1 cellular context compared by ENCODE assay signal in the genomic region with DNA sequence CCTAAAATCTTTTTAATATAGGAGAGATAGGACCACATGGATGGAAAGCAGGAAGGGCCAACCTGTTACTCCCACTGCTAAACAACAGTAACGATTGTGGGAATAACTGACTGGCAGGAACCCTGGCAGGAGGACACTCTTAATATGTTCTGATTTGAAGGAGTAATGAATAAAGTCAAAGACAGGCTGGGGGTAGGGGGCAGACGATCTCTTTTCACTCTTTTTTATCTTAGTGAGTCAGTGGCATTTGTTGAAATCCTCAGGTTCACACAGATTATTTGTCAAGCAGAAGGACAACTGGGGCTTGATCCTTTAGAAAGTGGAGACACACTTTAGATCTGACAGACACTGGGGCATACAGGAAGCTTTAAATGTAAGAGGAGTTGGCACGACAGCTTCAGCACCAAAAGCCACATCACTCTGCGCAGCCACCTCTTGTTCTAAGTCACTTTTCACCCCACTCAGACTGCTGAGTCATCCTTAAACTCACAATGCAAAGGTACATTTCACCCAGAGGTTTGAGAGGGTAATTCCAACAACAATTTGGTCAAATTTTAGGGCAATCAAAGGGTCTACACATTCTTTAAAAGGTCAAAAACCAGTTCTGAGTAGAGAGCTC.
TF ChIP-seq lines count a peak whose summit lies in the region.

No MANE protein-coding gene starts in this region.

TF ChIP-seq in GM12878, 131 proteins besides CTCF, POLR2A, EP300 and RAD21 (continued from another document and continues in another):
- TF ChIP-seq, protein P1, sequence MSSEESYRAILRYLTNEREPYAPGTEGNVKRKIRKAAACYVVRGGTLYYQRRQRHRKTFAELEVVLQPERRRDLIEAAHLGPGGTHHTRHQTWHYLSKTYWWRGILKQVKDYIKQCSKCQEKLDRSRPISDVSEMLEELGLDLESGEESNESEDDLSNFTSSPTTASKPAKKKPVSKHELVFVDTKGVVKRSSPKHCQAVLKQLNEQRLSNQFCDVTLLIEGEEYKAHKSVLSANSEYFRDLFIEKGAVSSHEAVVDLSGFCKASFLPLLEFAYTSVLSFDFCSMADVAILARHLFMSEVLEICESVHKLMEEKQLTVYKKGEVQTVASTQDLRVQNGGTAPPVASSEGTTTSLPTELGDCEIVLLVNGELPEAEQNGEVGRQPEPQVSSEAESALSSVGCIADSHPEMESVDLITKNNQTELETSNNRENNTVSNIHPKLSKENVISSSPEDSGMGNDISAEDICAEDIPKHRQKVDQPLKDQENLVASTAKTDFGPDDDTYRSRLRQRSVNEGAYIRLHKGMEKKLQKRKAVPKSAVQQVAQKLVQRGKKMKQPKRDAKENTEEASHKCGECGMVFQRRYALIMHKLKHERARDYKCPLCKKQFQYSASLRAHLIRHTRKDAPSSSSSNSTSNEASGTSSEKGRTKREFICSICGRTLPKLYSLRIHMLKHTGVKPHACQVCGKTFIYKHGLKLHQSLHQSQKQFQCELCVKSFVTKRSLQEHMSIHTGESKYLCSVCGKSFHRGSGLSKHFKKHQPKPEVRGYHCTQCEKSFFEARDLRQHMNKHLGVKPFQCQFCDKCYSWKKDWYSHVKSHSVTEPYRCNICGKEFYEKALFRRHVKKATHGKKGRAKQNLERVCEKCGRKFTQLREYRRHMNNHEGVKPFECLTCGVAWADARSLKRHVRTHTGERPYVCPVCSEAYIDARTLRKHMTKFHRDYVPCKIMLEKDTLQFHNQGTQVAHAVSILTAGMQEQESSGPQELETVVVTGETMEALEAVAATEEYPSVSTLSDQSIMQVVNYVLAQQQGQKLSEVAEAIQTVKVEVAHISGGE (CRISPR knock-in tag; IDR thresholded peaks at IDR 0.05), result no peak
- no peak for TF ChIP-seq EZH2 (IDR thresholded peaks at IDR 0.05; ENCODE audit: borderline replicate concordance, control insufficient read depth, low read depth, low read length)
- TF ChIP-seq TCF3 (IDR thresholded peaks at IDR 0.05; ENCODE audit: borderline replicate concordance, insufficient read depth, low read depth, low read length), result peak; percentile 44; the same call in 1 of the 2 replicates
- TF ChIP-seq PML (IDR thresholded peaks at IDR 0.05; ENCODE audit: low read length), result no peak
- no peak for TF ChIP-seq SREBF1 (IDR thresholded peaks at IDR 0.05; ENCODE audit: low read length)
- no peak for TF ChIP-seq ZNF384 (IDR thresholded peaks at IDR 0.05; ENCODE audit: borderline replicate concordance, low read depth, low read length)
- no peak for TF ChIP-seq TARDBP (IDR thresholded peaks at IDR 0.05; ENCODE audit: borderline replicate concordance)
- TF ChIP-seq PAX5 (IDR thresholded peaks at IDR 0.05; ENCODE audit: borderline replicate concordance, low read depth, low read length), result peak; percentile 81; the same call in 1 of the 2 replicates
- no peak for TF ChIP-seq HDAC2 (IDR thresholded peaks at IDR 0.05)
- no peak for TF ChIP-seq CBX3 (IDR thresholded peaks at IDR 0.05; ENCODE audit: borderline replicate concordance, low read depth)
- TF ChIP-seq SMARCA5 (IDR thresholded peaks at IDR 0.05), result no peak
- TF ChIP-seq ZNF217 (IDR thresholded peaks at IDR 0.05), result no peak
- TF ChIP-seq, protein P2, sequence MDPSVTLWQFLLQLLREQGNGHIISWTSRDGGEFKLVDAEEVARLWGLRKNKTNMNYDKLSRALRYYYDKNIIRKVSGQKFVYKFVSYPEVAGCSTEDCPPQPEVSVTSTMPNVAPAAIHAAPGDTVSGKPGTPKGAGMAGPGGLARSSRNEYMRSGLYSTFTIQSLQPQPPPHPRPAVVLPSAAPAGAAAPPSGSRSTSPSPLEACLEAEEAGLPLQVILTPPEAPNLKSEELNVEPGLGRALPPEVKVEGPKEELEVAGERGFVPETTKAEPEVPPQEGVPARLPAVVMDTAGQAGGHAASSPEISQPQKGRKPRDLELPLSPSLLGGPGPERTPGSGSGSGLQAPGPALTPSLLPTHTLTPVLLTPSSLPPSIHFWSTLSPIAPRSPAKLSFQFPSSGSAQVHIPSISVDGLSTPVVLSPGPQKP (IDR thresholded peaks at IDR 0.05; ENCODE audit: low read depth, low read length), result no peak
- no peak for TF ChIP-seq SIN3A (IDR thresholded peaks at IDR 0.05; ENCODE audit: low read depth, low read length)
- TF ChIP-seq, protein P3, sequence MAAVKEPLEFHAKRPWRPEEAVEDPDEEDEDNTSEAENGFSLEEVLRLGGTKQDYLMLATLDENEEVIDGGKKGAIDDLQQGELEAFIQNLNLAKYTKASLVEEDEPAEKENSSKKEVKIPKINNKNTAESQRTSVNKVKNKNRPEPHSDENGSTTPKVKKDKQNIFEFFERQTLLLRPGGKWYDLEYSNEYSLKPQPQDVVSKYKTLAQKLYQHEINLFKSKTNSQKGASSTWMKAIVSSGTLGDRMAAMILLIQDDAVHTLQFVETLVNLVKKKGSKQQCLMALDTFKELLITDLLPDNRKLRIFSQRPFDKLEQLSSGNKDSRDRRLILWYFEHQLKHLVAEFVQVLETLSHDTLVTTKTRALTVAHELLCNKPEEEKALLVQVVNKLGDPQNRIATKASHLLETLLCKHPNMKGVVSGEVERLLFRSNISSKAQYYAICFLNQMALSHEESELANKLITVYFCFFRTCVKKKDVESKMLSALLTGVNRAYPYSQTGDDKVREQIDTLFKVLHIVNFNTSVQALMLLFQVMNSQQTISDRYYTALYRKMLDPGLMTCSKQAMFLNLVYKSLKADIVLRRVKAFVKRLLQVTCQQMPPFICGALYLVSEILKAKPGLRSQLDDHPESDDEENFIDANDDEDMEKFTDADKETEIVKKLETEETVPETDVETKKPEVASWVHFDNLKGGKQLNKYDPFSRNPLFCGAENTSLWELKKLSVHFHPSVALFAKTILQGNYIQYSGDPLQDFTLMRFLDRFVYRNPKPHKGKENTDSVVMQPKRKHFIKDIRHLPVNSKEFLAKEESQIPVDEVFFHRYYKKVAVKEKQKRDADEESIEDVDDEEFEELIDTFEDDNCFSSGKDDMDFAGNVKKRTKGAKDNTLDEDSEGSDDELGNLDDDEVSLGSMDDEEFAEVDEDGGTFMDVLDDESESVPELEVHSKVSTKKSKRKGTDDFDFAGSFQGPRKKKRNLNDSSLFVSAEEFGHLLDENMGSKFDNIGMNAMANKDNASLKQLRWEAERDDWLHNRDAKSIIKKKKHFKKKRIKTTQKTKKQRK (IDR thresholded peaks at IDR 0.05; ENCODE audit: low read depth, low read length), result no peak
- TF ChIP-seq GATAD2B (conservative IDR thresholded peaks at IDR 0.05; ENCODE audit: low read depth), result no peak
- TF ChIP-seq, protein P4, sequence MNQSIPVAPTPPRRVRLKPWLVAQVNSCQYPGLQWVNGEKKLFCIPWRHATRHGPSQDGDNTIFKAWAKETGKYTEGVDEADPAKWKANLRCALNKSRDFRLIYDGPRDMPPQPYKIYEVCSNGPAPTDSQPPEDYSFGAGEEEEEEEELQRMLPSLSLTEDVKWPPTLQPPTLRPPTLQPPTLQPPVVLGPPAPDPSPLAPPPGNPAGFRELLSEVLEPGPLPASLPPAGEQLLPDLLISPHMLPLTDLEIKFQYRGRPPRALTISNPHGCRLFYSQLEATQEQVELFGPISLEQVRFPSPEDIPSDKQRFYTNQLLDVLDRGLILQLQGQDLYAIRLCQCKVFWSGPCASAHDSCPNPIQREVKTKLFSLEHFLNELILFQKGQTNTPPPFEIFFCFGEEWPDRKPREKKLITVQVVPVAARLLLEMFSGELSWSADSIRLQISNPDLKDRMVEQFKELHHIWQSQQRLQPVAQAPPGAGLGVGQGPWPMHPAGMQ (IDR thresholded peaks at IDR 0.05; ENCODE audit: borderline replicate concordance), result no peak
- peak; percentile 73; the same call in 1 of the 2 replicates for TF ChIP-seq FOXM1 (IDR thresholded peaks at IDR 0.05; ENCODE audit: low read depth, low read length)
- TF ChIP-seq, protein P5, sequence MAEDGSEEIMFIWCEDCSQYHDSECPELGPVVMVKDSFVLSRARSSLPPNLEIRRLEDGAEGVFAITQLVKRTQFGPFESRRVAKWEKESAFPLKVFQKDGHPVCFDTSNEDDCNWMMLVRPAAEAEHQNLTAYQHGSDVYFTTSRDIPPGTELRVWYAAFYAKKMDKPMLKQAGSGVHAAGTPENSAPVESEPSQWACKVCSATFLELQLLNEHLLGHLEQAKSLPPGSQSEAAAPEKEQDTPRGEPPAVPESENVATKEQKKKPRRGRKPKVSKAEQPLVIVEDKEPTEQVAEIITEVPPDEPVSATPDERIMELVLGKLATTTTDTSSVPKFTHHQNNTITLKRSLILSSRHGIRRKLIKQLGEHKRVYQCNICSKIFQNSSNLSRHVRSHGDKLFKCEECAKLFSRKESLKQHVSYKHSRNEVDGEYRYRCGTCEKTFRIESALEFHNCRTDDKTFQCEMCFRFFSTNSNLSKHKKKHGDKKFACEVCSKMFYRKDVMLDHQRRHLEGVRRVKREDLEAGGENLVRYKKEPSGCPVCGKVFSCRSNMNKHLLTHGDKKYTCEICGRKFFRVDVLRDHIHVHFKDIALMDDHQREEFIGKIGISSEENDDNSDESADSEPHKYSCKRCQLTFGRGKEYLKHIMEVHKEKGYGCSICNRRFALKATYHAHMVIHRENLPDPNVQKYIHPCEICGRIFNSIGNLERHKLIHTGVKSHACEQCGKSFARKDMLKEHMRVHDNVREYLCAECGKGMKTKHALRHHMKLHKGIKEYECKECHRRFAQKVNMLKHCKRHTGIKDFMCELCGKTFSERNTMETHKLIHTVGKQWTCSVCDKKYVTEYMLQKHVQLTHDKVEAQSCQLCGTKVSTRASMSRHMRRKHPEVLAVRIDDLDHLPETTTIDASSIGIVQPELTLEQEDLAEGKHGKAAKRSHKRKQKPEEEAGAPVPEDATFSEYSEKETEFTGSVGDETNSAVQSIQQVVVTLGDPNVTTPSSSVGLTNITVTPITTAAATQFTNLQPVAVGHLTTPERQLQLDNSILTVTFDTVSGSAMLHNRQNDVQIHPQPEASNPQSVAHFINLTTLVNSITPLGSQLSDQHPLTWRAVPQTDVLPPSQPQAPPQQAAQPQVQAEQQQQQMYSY (CRISPR knock-in tag; IDR thresholded peaks at IDR 0.05), result no peak
- TF ChIP-seq GABPA (IDR thresholded peaks at IDR 0.05; ENCODE audit: low read depth), result no peak
- TF ChIP-seq TBL1XR1 (IDR thresholded peaks at IDR 0.05; ENCODE audit: low read depth, low read length), result 0 out of 2 replicates have a peak, but pooled peaks have one; percentile 42
- TF ChIP-seq CHD4 (IDR thresholded peaks at IDR 0.05), result no peak
- TF ChIP-seq, protein P6, sequence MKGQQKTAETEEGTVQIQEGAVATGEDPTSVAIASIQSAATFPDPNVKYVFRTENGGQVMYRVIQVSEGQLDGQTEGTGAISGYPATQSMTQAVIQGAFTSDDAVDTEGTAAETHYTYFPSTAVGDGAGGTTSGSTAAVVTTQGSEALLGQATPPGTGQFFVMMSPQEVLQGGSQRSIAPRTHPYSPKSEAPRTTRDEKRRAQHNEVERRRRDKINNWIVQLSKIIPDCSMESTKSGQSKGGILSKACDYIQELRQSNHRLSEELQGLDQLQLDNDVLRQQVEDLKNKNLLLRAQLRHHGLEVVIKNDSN (IDR thresholded peaks at IDR 0.05; ENCODE audit: borderline replicate concordance, extremely low read length, insufficient read depth, low read depth, low read length), result no peak
- TF ChIP-seq JUNB (IDR thresholded peaks at IDR 0.05), result peak; percentile 80
- TF ChIP-seq CREB1 (IDR thresholded peaks at IDR 0.05; ENCODE audit: low read depth), result peak; percentile 43; the same call in 1 of the 2 replicates
- no peak for TF ChIP-seq YY1 (IDR thresholded peaks at IDR 0.05; ENCODE audit: low read depth, low read length)
- TF ChIP-seq MTA3 (IDR thresholded peaks at IDR 0.05; ENCODE audit: borderline replicate concordance, low read length), result 0 out of 2 replicates have a peak, but pooled peaks have one; percentile 59
- TF ChIP-seq, protein P7, sequence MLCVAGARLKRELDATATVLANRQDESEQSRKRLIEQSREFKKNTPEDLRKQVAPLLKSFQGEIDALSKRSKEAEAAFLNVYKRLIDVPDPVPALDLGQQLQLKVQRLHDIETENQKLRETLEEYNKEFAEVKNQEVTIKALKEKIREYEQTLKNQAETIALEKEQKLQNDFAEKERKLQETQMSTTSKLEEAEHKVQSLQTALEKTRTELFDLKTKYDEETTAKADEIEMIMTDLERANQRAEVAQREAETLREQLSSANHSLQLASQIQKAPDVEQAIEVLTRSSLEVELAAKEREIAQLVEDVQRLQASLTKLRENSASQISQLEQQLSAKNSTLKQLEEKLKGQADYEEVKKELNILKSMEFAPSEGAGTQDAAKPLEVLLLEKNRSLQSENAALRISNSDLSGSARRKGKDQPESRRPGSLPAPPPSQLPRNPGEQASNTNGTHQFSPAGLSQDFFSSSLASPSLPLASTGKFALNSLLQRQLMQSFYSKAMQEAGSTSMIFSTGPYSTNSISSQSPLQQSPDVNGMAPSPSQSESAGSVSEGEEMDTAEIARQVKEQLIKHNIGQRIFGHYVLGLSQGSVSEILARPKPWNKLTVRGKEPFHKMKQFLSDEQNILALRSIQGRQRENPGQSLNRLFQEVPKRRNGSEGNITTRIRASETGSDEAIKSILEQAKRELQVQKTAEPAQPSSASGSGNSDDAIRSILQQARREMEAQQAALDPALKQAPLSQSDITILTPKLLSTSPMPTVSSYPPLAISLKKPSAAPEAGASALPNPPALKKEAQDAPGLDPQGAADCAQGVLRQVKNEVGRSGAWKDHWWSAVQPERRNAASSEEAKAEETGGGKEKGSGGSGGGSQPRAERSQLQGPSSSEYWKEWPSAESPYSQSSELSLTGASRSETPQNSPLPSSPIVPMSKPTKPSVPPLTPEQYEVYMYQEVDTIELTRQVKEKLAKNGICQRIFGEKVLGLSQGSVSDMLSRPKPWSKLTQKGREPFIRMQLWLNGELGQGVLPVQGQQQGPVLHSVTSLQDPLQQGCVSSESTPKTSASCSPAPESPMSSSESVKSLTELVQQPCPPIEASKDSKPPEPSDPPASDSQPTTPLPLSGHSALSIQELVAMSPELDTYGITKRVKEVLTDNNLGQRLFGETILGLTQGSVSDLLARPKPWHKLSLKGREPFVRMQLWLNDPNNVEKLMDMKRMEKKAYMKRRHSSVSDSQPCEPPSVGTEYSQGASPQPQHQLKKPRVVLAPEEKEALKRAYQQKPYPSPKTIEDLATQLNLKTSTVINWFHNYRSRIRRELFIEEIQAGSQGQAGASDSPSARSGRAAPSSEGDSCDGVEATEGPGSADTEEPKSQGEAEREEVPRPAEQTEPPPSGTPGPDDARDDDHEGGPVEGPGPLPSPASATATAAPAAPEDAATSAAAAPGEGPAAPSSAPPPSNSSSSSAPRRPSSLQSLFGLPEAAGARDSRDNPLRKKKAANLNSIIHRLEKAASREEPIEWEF (IDR thresholded peaks at IDR 0.05; ENCODE audit: insufficient replicate concordance, low read depth, low read length), result no peak
- TF ChIP-seq IKZF2 (IDR thresholded peaks at IDR 0.05), result peak; percentile 27 to 48; a peak in 2 of 4 replicates
- TF ChIP-seq MYB (IDR thresholded peaks at IDR 0.05; ENCODE audit: borderline replicate concordance, low read depth, low read length), result no peak
- TF ChIP-seq BRCA1 (IDR thresholded peaks at IDR 0.05; ENCODE audit: low read depth, low read length), result no peak
- no peak for TF ChIP-seq RBBP5 (conservative IDR thresholded peaks at IDR 0.05)
- TF ChIP-seq, protein P8, sequence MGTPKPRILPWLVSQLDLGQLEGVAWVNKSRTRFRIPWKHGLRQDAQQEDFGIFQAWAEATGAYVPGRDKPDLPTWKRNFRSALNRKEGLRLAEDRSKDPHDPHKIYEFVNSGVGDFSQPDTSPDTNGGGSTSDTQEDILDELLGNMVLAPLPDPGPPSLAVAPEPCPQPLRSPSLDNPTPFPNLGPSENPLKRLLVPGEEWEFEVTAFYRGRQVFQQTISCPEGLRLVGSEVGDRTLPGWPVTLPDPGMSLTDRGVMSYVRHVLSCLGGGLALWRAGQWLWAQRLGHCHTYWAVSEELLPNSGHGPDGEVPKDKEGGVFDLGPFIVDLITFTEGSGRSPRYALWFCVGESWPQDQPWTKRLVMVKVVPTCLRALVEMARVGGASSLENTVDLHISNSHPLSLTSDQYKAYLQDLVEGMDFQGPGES (IDR thresholded peaks at IDR 0.05), result no peak
- no peak for TF ChIP-seq ZSCAN29 (IDR thresholded peaks at IDR 0.05)
- TF ChIP-seq CREM (IDR thresholded peaks at IDR 0.05; ENCODE audit: low read depth), result peak; percentile 48; the same call in 1 of the 2 replicates
- TF ChIP-seq NR2F1 (conservative IDR thresholded peaks at IDR 0.05), result peak; percentile 65
